In genomic region chr16:3612510-3613466, GRCh38 we compare ENCODE assay signal across 1 cellular context.
TF ChIP-seq lines count a peak whose summit lies in the region.

No MANE protein-coding gene starts in this region.

TF ChIP-seq in GM23338, 12 proteins besides CTCF, POLR2A, EP300 and RAD21 (continued from another document):
- TF ChIP-seq ZNF462 (CRISPR knock-in tag; IDR thresholded peaks at IDR 0.05) (no peak), EZH2 (IDR thresholded peaks at IDR 0.05; ENCODE audit: low read depth, unreplicated experiment) (no peak), ETS1 (IDR thresholded peaks at IDR 0.05) (no peak), STAT1 (IDR thresholded peaks at IDR 0.05; ENCODE audit: unreplicated experiment) (no peak), EZH2phosphoT487 (IDR thresholded peaks at IDR 0.05; ENCODE audit: unreplicated experiment) (no peak)
